In the genomic region with DNA sequence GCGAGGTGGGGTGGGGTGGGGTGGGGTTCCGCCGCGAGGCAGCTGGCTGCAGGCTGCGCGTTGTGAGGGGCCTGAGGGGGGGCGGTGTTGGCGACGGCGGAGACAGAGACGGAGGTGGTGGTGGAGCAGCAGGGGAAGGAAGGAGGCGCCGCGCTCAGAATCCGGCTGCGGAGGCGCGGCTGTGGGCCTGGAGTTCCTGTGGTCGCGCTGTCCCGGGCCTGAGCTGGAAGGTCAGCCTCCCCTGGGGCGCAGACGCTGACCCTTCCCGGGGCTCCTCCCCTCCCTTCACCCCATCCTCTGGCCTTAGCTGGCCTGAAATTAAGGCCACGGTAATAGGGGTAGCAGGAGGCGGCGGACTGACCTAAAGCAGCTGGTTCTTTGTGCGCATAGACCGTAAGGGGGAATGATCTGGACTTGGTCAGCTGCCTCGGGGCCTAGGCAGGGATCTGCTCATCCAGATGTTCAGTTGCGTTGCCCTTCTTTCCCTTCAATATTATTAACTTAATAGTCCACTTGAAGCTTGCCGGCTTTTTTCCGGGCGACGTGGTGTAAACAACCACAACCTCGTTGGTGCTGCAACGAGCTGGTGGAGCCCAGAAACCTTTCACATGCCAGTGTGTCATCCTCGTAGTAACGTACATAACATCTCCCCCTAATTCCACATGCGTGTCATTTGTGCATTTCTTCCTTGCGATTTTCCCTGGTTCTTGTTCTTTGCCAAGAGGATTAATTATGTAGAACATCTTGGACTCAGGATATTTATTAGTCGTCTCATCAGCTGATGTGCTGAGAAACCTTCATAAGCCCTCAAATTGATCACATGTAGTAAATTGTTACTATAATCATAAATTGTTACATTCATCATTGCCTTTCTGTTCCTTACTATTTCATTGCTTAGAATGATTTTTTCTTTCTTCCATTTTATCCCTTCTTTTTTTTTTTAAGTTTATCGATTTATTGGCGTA, we compare ENCODE assay signal across 8 cellular contexts. TPM values are rescaled to one million over a fixed set of nuclear protein-coding genes. Genes with fewer than 3 reads are reported as not detected.
A peak's percentile ranks its signal among the peaks of the same experiment; 100 is the strongest.
DNase-seq lines count a peak whose midpoint lies in the region; ATAC-seq and TF ChIP-seq lines count a peak whose summit lies in the region.

No MANE protein-coding gene starts in this region.

- ATAC-seq in GM18873 (IDR thresholded peaks at IDR 0.05; ENCODE audit: low FRiP score, unreplicated experiment) (peak; percentile 22), HG03108 (IDR thresholded peaks at IDR 0.05; ENCODE audit: unreplicated experiment) (peak; percentile 25)

- TF ChIP-seq POLR2A in esophagus muscularis mucosa (IDR thresholded peaks at IDR 0.05; ENCODE audit: low read depth), result no peak

- H3K36me3 ChIP-seq in esophagus muscularis mucosa, result no peaks in the 10 kb centered on the region
- no peaks in the 10 kb centered on the region for H3K36me3 ChIP-seq in muscle layer of colon (ENCODE audit: insufficient read depth, low read length)

- no peak for TF ChIP-seq CTCF in AG10803 (conservative IDR thresholded peaks at IDR 0.05; ENCODE audit: low read length)
- no peak for TF ChIP-seq CTCF in esophagus muscularis mucosa (IDR thresholded peaks at IDR 0.05)

- no peak for TF ChIP-seq EP300 in esophagus muscularis mucosa (IDR thresholded peaks at IDR 0.05)

- H3K4me3 ChIP-seq in AG10803 (ENCODE audit: low read length), result peak overlapping the region; percentile 89
- peak overlapping the region; percentile 82 to 92 (median 88) for H3K4me3 ChIP-seq in esophagus muscularis mucosa
- H3K4me3 ChIP-seq in muscle layer of colon (ENCODE audit: low read depth in 1 of 2, low read length in 2 of 2), result peak overlapping the region; percentile 82 to 87

- peak overlapping the region; percentile 92 for H3K9ac ChIP-seq in muscle layer of colon (ENCODE audit: low read length)

- H3K27me3 ChIP-seq in esophagus muscularis mucosa (no peaks in the 10 kb centered on the region), muscle layer of colon (ENCODE audit: control insufficient read depth in 1 of 2, insufficient read depth in 2 of 2, low read length in 2 of 2) (no peaks in the 10 kb centered on the region)

- 5% methylated on average over 28 of the region's 44 CpGs for WGBS in esophagus muscularis mucosa

- DNase-seq in AG10803 (ENCODE audit: low read depth), result peak; percentile 48
- peak; percentile 89 for DNase-seq in NCI-H69 (lab: John Stamatoyannopoulos, UW)
- peak; percentile 54 to 55 for DNase-seq in activated T-cell treated with anti-CD3 and anti-CD28 coated beads, Interleukin-2, amount 50 U/mL, for 48 hours
- peak; percentile 93 for DNase-seq in esophagus muscularis mucosa (ENCODE audit: extremely low spot score)
- peak in 39 of 49 donors; percentile 6 to 88 (median 62) for DNase-seq in substantia nigra (lab: John Stamatoyannopoulos, UW)

- intact Hi-C loops in esophagus muscularis mucosa (cut with DNase I), result loop anchor here (2.0 kb wide), 1 partner anchor 104 kb away; no protein-coding TSS in a partner anchor

- H3K27ac ChIP-seq in esophagus muscularis mucosa (replicated peaks in 1 of 4) (peak overlapping the region; percentile 93 to 98 (median 96)), muscle layer of colon (ENCODE audit: low read depth, low read length) (peak overlapping the region; percentile 91), substantia nigra (ENCODE audit: low read depth, low read length, poor library complexity, severe bottlenecking) (peak overlapping the region; percentile 88)

- H3K9me3 ChIP-seq in esophagus muscularis mucosa, result no peaks in the 10 kb centered on the region
- H3K9me3 ChIP-seq in muscle layer of colon (ENCODE audit: low read length), result no peaks in the 10 kb centered on the region

- H3K4me1 ChIP-seq in esophagus muscularis mucosa, result peaks cover 29 to 59% (median 52%) of the 10 kb centered on the region in 4 donors
- peaks cover 33% of the 10 kb centered on the region for H3K4me1 ChIP-seq in muscle layer of colon (ENCODE audit: insufficient read depth, low read length)

RNA-seq across cellular contexts. Expression of gene SEC62, which starts 0.6 kb away (rescaled TPM):
- 10 to 100 TPM; 65.6 to 71.8 (median 69.3) TPM for total RNA-seq in esophagus muscularis mucosa

RNA-seq across cellular contexts. Expression of gene SAMD7, which starts 55.9 kb away (rescaled TPM):
- not detected for total RNA-seq in esophagus muscularis mucosa

Comparison
In these comparisons a context has a peak if more than half of its experiments do, and no peak if none do; other contexts are left out.
1. Peak in every context shown above with its lines: DNase-seq, ATAC-seq, H3K4me3 ChIP-seq and H3K27ac ChIP-seq.